11 cellular contexts compared by ENCODE assay signal in the genomic region with DNA sequence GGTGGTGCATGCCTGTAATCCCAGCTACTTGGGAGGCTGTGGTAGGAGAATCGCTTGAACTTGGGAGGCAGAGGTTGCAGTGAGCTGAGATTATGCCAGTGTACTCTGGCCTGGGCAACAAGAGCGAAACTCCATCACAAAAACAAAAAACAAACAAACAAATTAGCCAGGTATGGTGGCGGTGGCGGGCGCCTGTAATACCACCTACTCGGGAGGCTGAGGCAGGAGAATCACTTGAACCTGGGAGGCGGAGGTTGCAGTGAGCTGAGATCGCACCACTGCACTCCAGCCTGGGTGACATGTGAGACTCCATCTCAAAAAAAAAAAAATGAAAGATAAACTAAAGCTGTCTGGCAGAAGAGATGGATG. TPM values are rescaled to one million over a fixed set of nuclear protein-coding genes. Genes with fewer than 3 reads are reported as not detected.
DNase-seq lines count a peak whose midpoint lies in the region; ATAC-seq, FAIRE-seq and TF ChIP-seq lines count a peak whose summit lies in the region.
"Not testable (repeated sequence)": the region's sequence is repeated elsewhere in the genome, so short reads cannot be mapped to it uniquely, and the experiment has no call there.
"Had no signal": no experiment of that assay in that cellular context is flagged by ENCODE, and none has a peak within 500 bp of the region (broad histone marks: within the 10 kb centered on the region; RNA-seq: fewer than 3 reads in every experiment).

No MANE protein-coding gene starts in this region.

- not testable (repeated sequence) for TF ChIP-seq POLR2A in HepG2 (IDR thresholded peaks at IDR 0.05; ENCODE audit: insufficient read depth in 1 of 2, low read depth in 2 of 2, low read length in 2 of 2)

- peaks cover 14% of the 10 kb centered on the region for H3K36me3 ChIP-seq in A673 (ENCODE audit: insufficient read depth, low read length, poor library complexity, severe bottlenecking)
- H3K36me3 ChIP-seq in DOHH2 (ENCODE audit: control insufficient read depth, low read length): peaks cover 26% of the 10 kb centered on the region
- not testable (repeated sequence) for H3K36me3 ChIP-seq in Karpas-422 (ENCODE audit: insufficient read depth, low read length)
- H3K36me3 ChIP-seq in HepG2 (replicated peaks in 1 of 2; ENCODE audit: control insufficient read depth in 1 of 2, insufficient read depth in 2 of 2, low read length in 2 of 2): peaks cover 0 to 10% of the 10 kb centered on the region in 2 experiments; a peak in 1 of 5 replicates

- TF ChIP-seq CTCF in A673 (conservative IDR thresholded peaks at IDR 0.05; ENCODE audit: low read depth, low read length); DOHH2 (IDR thresholded peaks at IDR 0.05; ENCODE audit: low read depth, low read length, poor library complexity, severe bottlenecking); HepG2 (CRISPR knock-in tag; IDR thresholded peaks at IDR 0.05): not testable (repeated sequence)

- peak overlapping the region; percentile 91 for H3K9ac ChIP-seq in Karpas-422 (ENCODE audit: low read length)
- not testable (repeated sequence) for H3K9ac ChIP-seq in HepG2 (ENCODE audit: insufficient read depth, low read depth, low read length)

- FAIRE-seq in HepG2 (lab: Jason Lieb, UNC): not testable (repeated sequence)

- H4K20me1 ChIP-seq in DOHH2 (ENCODE audit: control insufficient read depth, insufficient read depth, low read depth, low read length); Karpas-422 (ENCODE audit: insufficient read depth, low read depth, low read length); HepG2 (ENCODE audit: insufficient read depth, low read length): not testable (repeated sequence)

- H3K4me1 ChIP-seq in A673 (ENCODE audit: insufficient read depth, low read length, poor library complexity, severe bottlenecking) (peaks cover 25% of the 10 kb centered on the region), DOHH2 (ENCODE audit: control insufficient read depth, low read length) (peaks cover 82% of the 10 kb centered on the region), Karpas-422 (ENCODE audit: low read length) (peaks cover 82% of the 10 kb centered on the region), HepG2 (ENCODE audit: insufficient read depth, low read length) (peaks cover 70% of the 10 kb centered on the region)

- BruUV-seq in A673 (replicated peaks; lab: Mats Ljungman, UMichigan); HepG2 (replicated peaks; lab: Mats Ljungman, UMichigan): not testable (repeated sequence)

- not testable (repeated sequence) for TF ChIP-seq EP300 in HepG2 (IDR thresholded peaks at IDR 0.05; ENCODE audit: low read depth in 2 of 2, low read length in 2 of 2); HepG2 (CRISPR knock-in tag; IDR thresholded peaks at IDR 0.05; ENCODE audit: borderline replicate concordance)

- peak overlapping the region; percentile 52 for H3K27ac ChIP-seq in A673 (ENCODE audit: low read depth, low read length, poor library complexity, severe bottlenecking)
- H3K27ac ChIP-seq in DOHH2 (ENCODE audit: low read depth, low read length): peak overlapping the region; percentile 87
- H3K27ac ChIP-seq in Karpas-422 (ENCODE audit: low read length): peak overlapping the region; percentile 99
- H3K27ac ChIP-seq in HepG2 (ENCODE audit: extremely low read length, insufficient read depth, low read length): not testable (repeated sequence)

- not testable (repeated sequence) for DNase-seq in A673 (ENCODE audit: low spot score); Karpas-422; T-helper 17 cell; activated T-cell treated with anti-CD3 and anti-CD28 coated beads, Interleukin-2, amount 50 U/mL, for 24 hours; activated naive CD8-positive, alpha-beta T cell treated with anti-CD3 and anti-CD28 coated beads for 36 hours; HepG2 (ENCODE audit: low spot score)

- POLR2A ChIA-PET in A673 (lab: Charles Lee; ENCODE audit: low non-redundant PET): interaction anchor here (0.6 kb wide), 1 partner anchor 265 kb away, joined by 3 read pairs; no protein-coding TSS in a partner anchor
- POLR2A ChIA-PET in HepG2 (lab: Yijun Ruan, JAX): not testable (repeated sequence)

- in situ Hi-C loops in HepG2 (cut with HindIII; ENCODE audit: extremely low pct_ligation_motif_present, low pct_unique_long_range_greater_than_20kb): not testable (repeated sequence)

- H3K27me3 ChIP-seq in A673 (replicated peaks; ENCODE audit: insufficient read depth, low read depth, low read length, poor library complexity); DOHH2 (ENCODE audit: control insufficient read depth, low read length); Karpas-422 (ENCODE audit: low read length); HepG2 (ENCODE audit: control insufficient read depth in 1 of 2, insufficient read depth in 2 of 2, low read length in 2 of 2): not testable (repeated sequence)

- H3K9me3 ChIP-seq in A673 (ENCODE audit: low read depth, low read length, poor library complexity, severe bottlenecking); DOHH2 (ENCODE audit: control insufficient read depth, insufficient read depth, low read length); Karpas-422 (ENCODE audit: low read length); T-helper 17 cell (ENCODE audit: control insufficient read depth, low read length, poor library complexity, severe bottlenecking); HepG2 (ENCODE audit: low read length): not testable (repeated sequence)

- not testable (repeated sequence) for H3K36me3 Mint-ChIP-seq in T-helper 17 cell (ENCODE audit: low read depth); stimulated activated memory B cell treated with anti-CD40 and anti-IgM and Interleukin-4, amounts not matched to agents 10 μg/mL and 1 μg/mL and 100 μg/mL, for 72 hours
- peaks cover 26% of the 10 kb centered on the region for H3K36me3 Mint-ChIP-seq in activated T-cell treated with anti-CD3 and anti-CD28 coated beads, Interleukin-2, amount 50 U/mL, for 24 hours (ENCODE audit: low read depth)
- peaks cover 22% of the 10 kb centered on the region for H3K36me3 Mint-ChIP-seq in activated naive CD8-positive, alpha-beta T cell treated with anti-CD3 and anti-CD28 coated beads for 36 hours

- CTCF ChIA-PET in A673 (lab: Charles Lee); HepG2 (lab: Yijun Ruan, JAX; ENCODE audit: low intra/inter-chr PET ratio, low total read pairs): not testable (repeated sequence)

- ATAC-seq in T-helper 17 cell; HepG2; stimulated activated memory B cell treated with anti-CD40 and anti-IgM and Interleukin-4, amounts not matched to agents 10 μg/mL and 1 μg/mL and 100 μg/mL, for 72 hours: not testable (repeated sequence)

- H3K27ac Mint-ChIP-seq in T-helper 17 cell: peak overlapping the region; percentile 56
- not testable (repeated sequence) for H3K27ac Mint-ChIP-seq in activated T-cell treated with anti-CD3 and anti-CD28 coated beads, Interleukin-2, amount 50 U/mL, for 24 hours; activated naive CD8-positive, alpha-beta T cell treated with anti-CD3 and anti-CD28 coated beads for 36 hours
- H3K27ac Mint-ChIP-seq in stimulated activated memory B cell treated with anti-CD40 and anti-IgM and Interleukin-4, amounts not matched to agents 10 μg/mL and 1 μg/mL and 100 μg/mL, for 72 hours: peak overlapping the region; percentile 90

- H2AFZ ChIP-seq in Karpas-422 (ENCODE audit: low read length); HepG2 (ENCODE audit: low read length): not testable (repeated sequence)

- not testable (repeated sequence) for H3K4me3 Mint-ChIP-seq in T-helper 17 cell
- H3K4me3 Mint-ChIP-seq in activated T-cell treated with anti-CD3 and anti-CD28 coated beads, Interleukin-2, amount 50 U/mL, for 24 hours: peak overlapping the region; percentile 3
- H3K4me3 Mint-ChIP-seq in activated naive CD8-positive, alpha-beta T cell treated with anti-CD3 and anti-CD28 coated beads for 36 hours: peak overlapping the region; percentile 30
- peak overlapping the region; percentile 55 for H3K4me3 Mint-ChIP-seq in stimulated activated memory B cell treated with anti-CD40 and anti-IgM and Interleukin-4, amounts not matched to agents 10 μg/mL and 1 μg/mL and 100 μg/mL, for 72 hours

- peaks cover 12% of the 10 kb centered on the region for H3K4me1 Mint-ChIP-seq in T-helper 17 cell
- H3K4me1 Mint-ChIP-seq in activated T-cell treated with anti-CD3 and anti-CD28 coated beads, Interleukin-2, amount 50 U/mL, for 24 hours (ENCODE audit: low read depth): peaks cover 37% of the 10 kb centered on the region
- peaks cover 39% of the 10 kb centered on the region for H3K4me1 Mint-ChIP-seq in activated naive CD8-positive, alpha-beta T cell treated with anti-CD3 and anti-CD28 coated beads for 36 hours
- peaks cover 78% of the 10 kb centered on the region for H3K4me1 Mint-ChIP-seq in stimulated activated memory B cell treated with anti-CD40 and anti-IgM and Interleukin-4, amounts not matched to agents 10 μg/mL and 1 μg/mL and 100 μg/mL, for 72 hours

- not testable (repeated sequence) for H3K27me3 Mint-ChIP-seq in T-helper 17 cell; activated T-cell treated with anti-CD3 and anti-CD28 coated beads, Interleukin-2, amount 50 U/mL, for 24 hours; activated naive CD8-positive, alpha-beta T cell treated with anti-CD3 and anti-CD28 coated beads for 36 hours; stimulated activated memory B cell treated with anti-CD40 and anti-IgM and Interleukin-4, amounts not matched to agents 10 μg/mL and 1 μg/mL and 100 μg/mL, for 72 hours

- H3K9me2 ChIP-seq in DOHH2 (replicated peaks; ENCODE audit: control insufficient read depth, low read length); Karpas-422 (replicated peaks; ENCODE audit: insufficient read depth, low read length): not testable (repeated sequence)

- not testable (repeated sequence) for H3K4me3 ChIP-seq in A673 (ENCODE audit: low read depth, low read length, poor library complexity, severe bottlenecking)
- H3K4me3 ChIP-seq in DOHH2 (ENCODE audit: low read length) (peak overlapping the region; percentile 81), Karpas-422 (ENCODE audit: low read length) (peak overlapping the region; percentile 91), HepG2 (replicated peaks in 1 of 3; ENCODE audit: insufficient read depth in 1 of 3, low read depth in 2 of 3, low read length in 3 of 3) (peak overlapping the region in 1 of 3 experiments; percentile 51; a peak in 2 of 6 replicates)

- H3K4me2 ChIP-seq in DOHH2 (ENCODE audit: low read length) (peak overlapping the region; percentile 75), Karpas-422 (ENCODE audit: low read depth, low read length, poor library complexity, severe bottlenecking) (peak overlapping the region; percentile 69), HepG2 (ENCODE audit: low read depth, low read length) (peak overlapping the region; percentile 72)

- not testable (repeated sequence) for TF ChIP-seq RAD21 in HepG2 (CRISPR knock-in tag; IDR thresholded peaks at IDR 0.05)

- H3K79me2 ChIP-seq in DOHH2 (ENCODE audit: control insufficient read depth, low read length) (peaks cover 74% of the 10 kb centered on the region), Karpas-422 (ENCODE audit: low read length) (peaks cover 19% of the 10 kb centered on the region), HepG2 (ENCODE audit: insufficient read depth, low read length) (peaks cover 13% of the 10 kb centered on the region)

- intact Hi-C loops in A673 (cut with micrococcal nuclease; ENCODE audit: unreplicated experiment); HepG2 (cut with micrococcal nuclease; ENCODE audit: unreplicated experiment): not testable (repeated sequence)

- H3F3A ChIP-seq in DOHH2 (ENCODE audit: control insufficient read depth, insufficient read depth): peaks cover 34% of the 10 kb centered on the region

- not testable (repeated sequence) for H3K9me3 Mint-ChIP-seq in activated T-cell treated with anti-CD3 and anti-CD28 coated beads, Interleukin-2, amount 50 U/mL, for 24 hours; activated naive CD8-positive, alpha-beta T cell treated with anti-CD3 and anti-CD28 coated beads for 36 hours; stimulated activated memory B cell treated with anti-CD40 and anti-IgM and Interleukin-4, amounts not matched to agents 10 μg/mL and 1 μg/mL and 100 μg/mL, for 72 hours

- WGBS in HepG2 (ENCODE audit: low lambda C conversion rate): 78% methylated on average over 8 of the region's 8 CpGs

RNA-seq across cellular contexts. Expression of gene CENPM, which starts 2.0 kb away (rescaled TPM):
- total RNA-seq in A673 (2021) (62.1 and 67.2 TPM in 2 replicates), T-helper 17 cell (10 to 100 TPM; 26.9 to 28.3 TPM), HepG2 (2016; rRNA removed; fragmentation: Illumina TruSeq; extraction: Trizol) (37.3 and 41.8 TPM in 2 replicates)
- total RNA-seq in Karpas-422 (2014; rRNA removed; shearing (Covaris generic); ENCODE audit: low replicate concordance): 83.8 and 108 TPM in 2 replicates
- 10 to 100 TPM; 70.5 to 76.5 TPM for total RNA-seq in activated naive CD8-positive, alpha-beta T cell treated with anti-CD3 and anti-CD28 coated beads for 36 hours
- 13.0 and 13.7 TPM in 2 replicates for total RNA-seq in HepG2 (2016; cell fraction: cytosol; rRNA removed; fragmentation: Illumina TruSeq; extraction: Trizol; ENCODE audit: low read depth)
- total RNA-seq in HepG2 (2016; cell fraction: insoluble cytoplasmic fraction; rRNA removed; fragmentation: Illumina TruSeq; extraction: Trizol): 37.1 and 38.5 TPM in 2 replicates
- 17.3 and 25.3 TPM in 2 replicates for total RNA-seq in HepG2 (2016; cell fraction: membrane; rRNA removed; fragmentation: Illumina TruSeq; extraction: Trizol)
- total RNA-seq in HepG2 (2016; cell fraction: nucleus; rRNA removed; fragmentation: Illumina TruSeq; extraction: Trizol): 25.4 and 26.0 TPM in 2 replicates
- 10.6 and 11.2 TPM in 2 replicates for polyA plus RNA-seq in HepG2 (2011; rRNA removed)
- polyA plus RNA-seq in HepG2 (2011; cell fraction: cytosol; rRNA removed): 6.7 and 15.2 TPM in 2 replicates
- polyA plus RNA-seq in HepG2 (2011; cell fraction: nucleus; rRNA removed): 15.5 and 21.0 TPM in 2 replicates
- 4.9 and 8.1 TPM in 2 replicates for polyA plus RNA-seq in HepG2 (2012)
- 11.6 and 12.9 TPM in 2 replicates for polyA plus RNA-seq in HepG2 (2016; cell fraction: cytosol; fragmentation: Illumina TruSeq; extraction: Trizol; ENCODE audit: low read depth)
- polyA plus RNA-seq in HepG2 (2016; cell fraction: insoluble cytoplasmic fraction; fragmentation: Illumina TruSeq; extraction: Trizol; ENCODE audit: low read depth): 35.7 and 42.0 TPM in 2 replicates
- 15.9 TPM in 2 replicates for polyA plus RNA-seq in HepG2 (2016; cell fraction: membrane; fragmentation: Illumina TruSeq; extraction: Trizol; ENCODE audit: low read depth)
- 29.0 and 31.5 TPM in 2 replicates for polyA plus RNA-seq in HepG2 (2016; cell fraction: nucleus; fragmentation: Illumina TruSeq; extraction: Trizol; ENCODE audit: insufficient read depth, low read depth)
- 31.7 and 74.0 TPM in 2 replicates for polyA minus RNA-seq in HepG2 (2011; rRNA and poly(A)+ RNA removed; ENCODE audit: low replicate concordance)
- 4.4 and 9.0 TPM in 2 replicates for polyA minus RNA-seq in HepG2 (2011; cell fraction: cytosol; rRNA and poly(A)+ RNA removed)
- 7.8 and 10.3 TPM in 2 replicates for polyA minus RNA-seq in HepG2 (2011; cell fraction: nucleus; rRNA and poly(A)+ RNA removed)

RNA-seq across cellular contexts. Expression of gene SEPTIN3, which starts 20.3 kb away (rescaled TPM):
- total RNA-seq in A673 (2021) (3.6 and 4.6 TPM in 2 replicates), T-helper 17 cell (under 1 TPM in 1 of 2 donors, not detected in 1; 0.42 TPM), HepG2 (2016; rRNA removed; fragmentation: Illumina TruSeq; extraction: Trizol) (not detected in 2 replicates)
- total RNA-seq in Karpas-422 (2014; rRNA removed; shearing (Covaris generic); ENCODE audit: low replicate concordance): not detected in 2 replicates
- total RNA-seq in activated naive CD8-positive, alpha-beta T cell treated with anti-CD3 and anti-CD28 coated beads for 36 hours: under 1 TPM; 0.27 to 0.38 TPM
- total RNA-seq in HepG2 (2016; cell fraction: cytosol; rRNA removed; fragmentation: Illumina TruSeq; extraction: Trizol; ENCODE audit: low read depth): not detected in 2 replicates
- not detected in 2 replicates for total RNA-seq in HepG2 (2016; cell fraction: insoluble cytoplasmic fraction; rRNA removed; fragmentation: Illumina TruSeq; extraction: Trizol)
- 0.03 TPM in 1 of 2 replicates, not detected in the other for total RNA-seq in HepG2 (2016; cell fraction: membrane; rRNA removed; fragmentation: Illumina TruSeq; extraction: Trizol)
- total RNA-seq in HepG2 (2016; cell fraction: nucleus; rRNA removed; fragmentation: Illumina TruSeq; extraction: Trizol): not detected in 2 replicates
- polyA plus RNA-seq in HepG2 (2011; rRNA removed): 0.04 and 0.08 TPM in 2 replicates
- polyA plus RNA-seq in HepG2 (2011; cell fraction: cytosol; rRNA removed): 0.01 and 0.04 TPM in 2 replicates
- 0.14 TPM in 1 of 2 replicates, not detected in the other for polyA plus RNA-seq in HepG2 (2011; cell fraction: nucleus; rRNA removed)
- polyA plus RNA-seq in HepG2 (2012): 0.08 TPM in 1 of 2 replicates, not detected in the other
- not detected in 2 replicates for polyA plus RNA-seq in HepG2 (2016; cell fraction: cytosol; fragmentation: Illumina TruSeq; extraction: Trizol; ENCODE audit: low read depth)
- polyA plus RNA-seq in HepG2 (2016; cell fraction: insoluble cytoplasmic fraction; fragmentation: Illumina TruSeq; extraction: Trizol; ENCODE audit: low read depth): 0.07 TPM in 1 of 2 replicates, not detected in the other
- 0.07 TPM in 1 of 2 replicates, not detected in the other for polyA plus RNA-seq in HepG2 (2016; cell fraction: membrane; fragmentation: Illumina TruSeq; extraction: Trizol; ENCODE audit: low read depth)
- polyA plus RNA-seq in HepG2 (2016; cell fraction: nucleus; fragmentation: Illumina TruSeq; extraction: Trizol; ENCODE audit: insufficient read depth, low read depth): 0.09 TPM in 1 of 2 replicates, not detected in the other
- 0.04 and 2.7 TPM in 2 replicates for polyA minus RNA-seq in HepG2 (2011; rRNA and poly(A)+ RNA removed; ENCODE audit: low replicate concordance)
- polyA minus RNA-seq in HepG2 (2011; cell fraction: cytosol; rRNA and poly(A)+ RNA removed): not detected in 2 replicates
- not detected in 2 replicates for polyA minus RNA-seq in HepG2 (2011; cell fraction: nucleus; rRNA and poly(A)+ RNA removed)

RNA-seq across cellular contexts. Expression of gene TNFRSF13C, which starts 22.3 kb away (rescaled TPM):
- total RNA-seq in A673 (2021) (6.6 and 8.0 TPM in 2 replicates), T-helper 17 cell (10 to 100 TPM; 10.2 to 23.9 TPM), HepG2 (2016; rRNA removed; fragmentation: Illumina TruSeq; extraction: Trizol) (0.11 TPM in 1 of 2 replicates, not detected in the other)
- total RNA-seq in Karpas-422 (2014; rRNA removed; shearing (Covaris generic); ENCODE audit: low replicate concordance): 130 and 141 TPM in 2 replicates
- 1 to 10 TPM; 2.2 to 2.3 TPM for total RNA-seq in activated naive CD8-positive, alpha-beta T cell treated with anti-CD3 and anti-CD28 coated beads for 36 hours
- 0.10 TPM in 1 of 2 replicates, not detected in the other for total RNA-seq in HepG2 (2016; cell fraction: cytosol; rRNA removed; fragmentation: Illumina TruSeq; extraction: Trizol; ENCODE audit: low read depth)
- total RNA-seq in HepG2 (2016; cell fraction: insoluble cytoplasmic fraction; rRNA removed; fragmentation: Illumina TruSeq; extraction: Trizol): 0.17 TPM in 1 of 2 replicates, not detected in the other
- 0.07 and 0.09 TPM in 2 replicates for total RNA-seq in HepG2 (2016; cell fraction: membrane; rRNA removed; fragmentation: Illumina TruSeq; extraction: Trizol)
- 0.25 and 0.38 TPM in 2 replicates for total RNA-seq in HepG2 (2016; cell fraction: nucleus; rRNA removed; fragmentation: Illumina TruSeq; extraction: Trizol)
- 0.22 and 0.29 TPM in 2 replicates for polyA plus RNA-seq in HepG2 (2011; rRNA removed)
- 0.03 and 0.04 TPM in 2 replicates for polyA plus RNA-seq in HepG2 (2011; cell fraction: cytosol; rRNA removed)
- 1.2 and 1.7 TPM in 2 replicates for polyA plus RNA-seq in HepG2 (2011; cell fraction: nucleus; rRNA removed)
- 0.16 and 0.31 TPM in 2 replicates for polyA plus RNA-seq in HepG2 (2012)
- not detected in 2 replicates for polyA plus RNA-seq in HepG2 (2016; cell fraction: cytosol; fragmentation: Illumina TruSeq; extraction: Trizol; ENCODE audit: low read depth)
- polyA plus RNA-seq in HepG2 (2016; cell fraction: insoluble cytoplasmic fraction; fragmentation: Illumina TruSeq; extraction: Trizol; ENCODE audit: low read depth): 0.05 TPM in 1 of 2 replicates, not detected in the other
- 0.05 and 0.06 TPM in 2 replicates for polyA plus RNA-seq in HepG2 (2016; cell fraction: membrane; fragmentation: Illumina TruSeq; extraction: Trizol; ENCODE audit: low read depth)
- polyA plus RNA-seq in HepG2 (2016; cell fraction: nucleus; fragmentation: Illumina TruSeq; extraction: Trizol; ENCODE audit: insufficient read depth, low read depth): 1.1 and 1.2 TPM in 2 replicates
- 0.46 and 1.4 TPM in 2 replicates for polyA minus RNA-seq in HepG2 (2011; rRNA and poly(A)+ RNA removed; ENCODE audit: low replicate concordance)
- polyA minus RNA-seq in HepG2 (2011; cell fraction: cytosol; rRNA and poly(A)+ RNA removed): 0.20 TPM in 1 of 2 replicates, not detected in the other
- polyA minus RNA-seq in HepG2 (2011; cell fraction: nucleus; rRNA and poly(A)+ RNA removed): 0.26 and 0.37 TPM in 2 replicates

RNA-seq across cellular contexts. Expression of gene SHISA8, which starts 34.0 kb away (rescaled TPM):
- total RNA-seq in A673 (2021) (1.4 and 1.8 TPM in 2 replicates), T-helper 17 cell (1 to 10 TPM in 1 of 2 donors, not detected in 1; 1.6 TPM), HepG2 (2016; rRNA removed; fragmentation: Illumina TruSeq; extraction: Trizol) (not detected in 2 replicates)
- 3.2 and 6.5 TPM in 2 replicates for total RNA-seq in Karpas-422 (2014; rRNA removed; shearing (Covaris generic); ENCODE audit: low replicate concordance)
- total RNA-seq in activated naive CD8-positive, alpha-beta T cell treated with anti-CD3 and anti-CD28 coated beads for 36 hours: under 1 TPM; 0.56 to 0.68 TPM
- total RNA-seq in HepG2 (2016; cell fraction: cytosol; rRNA removed; fragmentation: Illumina TruSeq; extraction: Trizol; ENCODE audit: low read depth): not detected in 2 replicates
- not detected in 2 replicates for total RNA-seq in HepG2 (2016; cell fraction: insoluble cytoplasmic fraction; rRNA removed; fragmentation: Illumina TruSeq; extraction: Trizol)
- not detected in 2 replicates for total RNA-seq in HepG2 (2016; cell fraction: membrane; rRNA removed; fragmentation: Illumina TruSeq; extraction: Trizol)
- not detected in 2 replicates for total RNA-seq in HepG2 (2016; cell fraction: nucleus; rRNA removed; fragmentation: Illumina TruSeq; extraction: Trizol)
- polyA plus RNA-seq in HepG2 (2011; rRNA removed): not detected in 2 replicates
- polyA plus RNA-seq in HepG2 (2011; cell fraction: cytosol; rRNA removed): not detected in 2 replicates
- not detected in 2 replicates for polyA plus RNA-seq in HepG2 (2011; cell fraction: nucleus; rRNA removed)
- not detected in 2 replicates for polyA plus RNA-seq in HepG2 (2012)
- polyA plus RNA-seq in HepG2 (2016; cell fraction: cytosol; fragmentation: Illumina TruSeq; extraction: Trizol; ENCODE audit: low read depth): not detected in 2 replicates
- polyA plus RNA-seq in HepG2 (2016; cell fraction: insoluble cytoplasmic fraction; fragmentation: Illumina TruSeq; extraction: Trizol; ENCODE audit: low read depth): not detected in 2 replicates
- not detected in 2 replicates for polyA plus RNA-seq in HepG2 (2016; cell fraction: membrane; fragmentation: Illumina TruSeq; extraction: Trizol; ENCODE audit: low read depth)
- not detected in 2 replicates for polyA plus RNA-seq in HepG2 (2016; cell fraction: nucleus; fragmentation: Illumina TruSeq; extraction: Trizol; ENCODE audit: insufficient read depth, low read depth)
- not detected in 2 replicates for polyA minus RNA-seq in HepG2 (2011; rRNA and poly(A)+ RNA removed; ENCODE audit: low replicate concordance)
- not detected in 2 replicates for polyA minus RNA-seq in HepG2 (2011; cell fraction: cytosol; rRNA and poly(A)+ RNA removed)
- polyA minus RNA-seq in HepG2 (2011; cell fraction: nucleus; rRNA and poly(A)+ RNA removed): not detected in 2 replicates
- total RNA-seq: H4, M059J had no signal
- polyA plus RNA-seq: BJ had no signal
